ENCODE assay signal across 10 cellular contexts in the genomic region with DNA sequence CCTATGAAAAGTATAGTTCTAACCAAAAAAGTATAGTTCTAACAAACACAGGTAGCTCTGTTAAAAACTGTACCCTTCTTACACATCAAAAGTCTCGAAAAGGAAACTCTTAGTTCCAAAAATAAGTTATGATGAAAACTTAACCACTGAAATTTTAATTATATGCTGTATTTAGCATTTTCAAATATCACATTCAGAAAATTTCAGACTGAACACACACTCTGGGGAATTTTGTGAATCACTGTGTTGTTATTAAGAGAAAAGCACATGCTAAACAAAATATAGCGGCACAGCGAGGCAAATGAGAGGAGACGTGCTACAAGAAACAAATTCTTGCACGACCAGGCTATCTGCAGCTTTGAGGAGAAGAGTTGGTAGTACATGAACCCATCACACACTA. TPM values are rescaled to one million over a fixed set of nuclear protein-coding genes. Genes with fewer than 3 reads are reported as not detected.
DNase-seq lines count a peak whose midpoint lies in the region; ATAC-seq and TF ChIP-seq lines count a peak whose summit lies in the region.
"Had no signal": no experiment of that assay in that cellular context is flagged by ENCODE, and none has a peak within 500 bp of the region (broad histone marks: within the 10 kb centered on the region; RNA-seq: fewer than 3 reads in every experiment).

No MANE protein-coding gene starts in this region.

- peak overlapping the region; percentile 17 to 74 for H3K27ac Mint-ChIP-seq in T-cell
- peak overlapping the region; percentile 88 to 89 for H3K27ac Mint-ChIP-seq in natural killer cell treated with Interleukin-12 subunit alpha and Interleukin-12 subunit beta and Interleukin-15 and Interleukin-18, amount 100 ng/mL, for 72 hours
- H3K27ac Mint-ChIP-seq: brain had no signal

- intact Hi-C loops in ovary (cut with DNase I) = no loop called here

- ATAC-seq in GM18520 (IDR thresholded peaks at IDR 0.05; ENCODE audit: unreplicated experiment) (peak; percentile 23), T-cell (replicated peaks in 1 of 4) (no peak)
- ATAC-seq in natural killer cell treated with Interleukin-12 subunit alpha and Interleukin-12 subunit beta and Interleukin-15 and Interleukin-18, amount 100 ng/mL, for 72 hours = no peak
- ATAC-seq: left lobe of liver had no signal

- H3K9me3 Mint-ChIP-seq in T-cell = no peaks in the 10 kb centered on the region
- no peaks in the 10 kb centered on the region for H3K9me3 Mint-ChIP-seq in natural killer cell treated with Interleukin-12 subunit alpha and Interleukin-12 subunit beta and Interleukin-15 and Interleukin-18, amount 100 ng/mL, for 72 hours
- H3K9me3 Mint-ChIP-seq: brain had no signal

- H3K27ac ChIP-seq in GM23248 (no peak overlapping the region), ovary (no peak overlapping the region)

- TF ChIP-seq CTCF in ovary (IDR thresholded peaks at IDR 0.05) = no peak

- H3F3A ChIP-seq in GM23248 (ENCODE audit: insufficient read depth) = peaks cover 32% of the 10 kb centered on the region

- H3K9me3 ChIP-seq in GM23248 (ENCODE audit: low read depth) (no peaks in the 10 kb centered on the region), ovary (no peaks in the 10 kb centered on the region)

- H3K79me2 ChIP-seq in GM23248 (ENCODE audit: insufficient read depth) = no peaks in the 10 kb centered on the region

- TF ChIP-seq POLR2A in ovary (IDR thresholded peaks at IDR 0.05) = no peak

- H3K4me1 Mint-ChIP-seq in T-cell = peaks cover 34 to 50% (median 36%) of the 10 kb centered on the region in 3 donors
- H3K4me1 Mint-ChIP-seq in natural killer cell treated with Interleukin-12 subunit alpha and Interleukin-12 subunit beta and Interleukin-15 and Interleukin-18, amount 100 ng/mL, for 72 hours (ENCODE audit: low read depth in 2 of 2) = peaks cover 42 to 60% of the 10 kb centered on the region in 2 donors

- no peak overlapping the region for H3K9ac ChIP-seq in GM23248

- DNase-seq in GM23248 = peak; percentile 13
- DNase-seq in T-cell = no peak
- DNase-seq in natural killer cell treated with Interleukin-12 subunit alpha and Interleukin-12 subunit beta and Interleukin-15 and Interleukin-18, amount 100 ng/mL, for 72 hours (ENCODE audit: low spot score) = no peak
- DNase-seq in ovary = no peak
- no peak for DNase-seq in HT-29 (ENCODE audit: low spot score)
- no peak for DNase-seq in germinal center (ENCODE audit: low spot score)
- DNase-seq: activated CD4-positive, alpha-beta T cell treated with anti-CD3 and anti-CD28 coated beads for 1 hour had no signal

- H2AFZ ChIP-seq in GM23248 = no peak overlapping the region

- no peak for TF ChIP-seq EP300 in ovary (IDR thresholded peaks at IDR 0.05)

- in situ Hi-C loops in GM23248 (cut with MboI) = no loop called here

- peaks cover 37% of the 10 kb centered on the region for H3K4me1 ChIP-seq in GM23248 (ENCODE audit: insufficient read depth)
- H3K4me1 ChIP-seq in ovary (ENCODE audit: insufficient read depth) = no peaks in the 10 kb centered on the region

- H3K27me3 Mint-ChIP-seq in T-cell = no peaks in the 10 kb centered on the region
- H3K27me3 Mint-ChIP-seq in natural killer cell treated with Interleukin-12 subunit alpha and Interleukin-12 subunit beta and Interleukin-15 and Interleukin-18, amount 100 ng/mL, for 72 hours = no peaks in the 10 kb centered on the region
- H3K27me3 Mint-ChIP-seq: brain had no signal

- H3K36me3 ChIP-seq in GM23248 (ENCODE audit: low read depth) (no peaks in the 10 kb centered on the region), ovary (no peaks in the 10 kb centered on the region)

- peak overlapping the region; percentile 53 to 64 (median 56) for H3K4me3 Mint-ChIP-seq in T-cell
- peak overlapping the region; percentile 83 for H3K4me3 Mint-ChIP-seq in natural killer cell treated with Interleukin-12 subunit alpha and Interleukin-12 subunit beta and Interleukin-15 and Interleukin-18, amount 100 ng/mL, for 72 hours
- H3K4me3 Mint-ChIP-seq: brain had no signal

- CTCF ChIA-PET in T-cell (lab: Charles Lee) = no interaction called here

- H3K4me3 ChIP-seq in GM23248 (no peak overlapping the region), ovary (no peak overlapping the region)

- no peaks in the 10 kb centered on the region for H3K36me3 Mint-ChIP-seq in T-cell
- H3K36me3 Mint-ChIP-seq in natural killer cell treated with Interleukin-12 subunit alpha and Interleukin-12 subunit beta and Interleukin-15 and Interleukin-18, amount 100 ng/mL, for 72 hours = peaks cover 5% of the 10 kb centered on the region
- H3K36me3 Mint-ChIP-seq: brain had no signal

- H4K20me1 ChIP-seq in GM23248 (ENCODE audit: insufficient read depth) = no peaks in the 10 kb centered on the region

- no peaks in the 10 kb centered on the region for H3K9me2 ChIP-seq in GM23248 (ENCODE audit: insufficient read depth)

- H3K4me2 ChIP-seq in GM23248 (ENCODE audit: unreplicated experiment) = no peak overlapping the region

- POLR2A ChIA-PET in T-cell (lab: Charles Lee) = no interaction called here

- 65 to 71% methylated on average over 5 of the region's 5 CpGs for WGBS in GM23248 (ENCODE audit: low coverage in 1 of 2, low lambda C conversion rate in 2 of 2, missing lambda C conversion rate in 2 of 2), 2 experiments
- 77 to 82% (median 79%) methylated on average over 5 of the region's 5 CpGs for WGBS in ovary, 3 donors

- no peaks in the 10 kb centered on the region for H3K27me3 ChIP-seq in GM23248 (replicated peaks; ENCODE audit: insufficient read depth)
- no peaks in the 10 kb centered on the region for H3K27me3 ChIP-seq in ovary

RNA-seq across cellular contexts. Expression of gene VAV3, which starts 30.4 kb away (rescaled TPM):
- under 0.01 and 0.63 TPM in 2 replicates for total RNA-seq in GM23248 (2014; rRNA removed; shearing (Covaris generic))
- polyA plus RNA-seq in GM23248 (2016; fragmentation: Nextera tagmentation; extraction: Ambion mirVana) (0.23 and 0.24 TPM in 2 replicates), ovary (1 to 10 TPM in 1 of 2 donors, under 1 TPM in 1; 0.81 to 2.9 TPM)
- total RNA-seq in T-cell (10 to 100 TPM in 1 of 5 donors, 1 to 10 TPM in 4; 3.7 to 13.4 (median 4.6) TPM), ovary (1 to 10 TPM in 6 of 7 donors, under 1 TPM in 1; 0.78 to 7.4 (median 1.5) TPM)
- total RNA-seq in natural killer cell treated with Interleukin-12 subunit alpha and Interleukin-12 subunit beta and Interleukin-15 and Interleukin-18, amount 100 ng/mL, for 72 hours = 10 to 100 TPM; 11.6 to 14.1 TPM
- 0.03 and 1.7 TPM in 2 replicates for total RNA-seq in HT-29 (2014; rRNA removed; shearing (Covaris generic))
